6 cellular contexts compared by ENCODE assay signal in genomic region chr1:1434131-1434811, GRCh38. TPM values are rescaled to one million over a fixed set of nuclear protein-coding genes. Genes with fewer than 3 reads are reported as not detected.
DNase-seq lines count a peak whose midpoint lies in the region; ATAC-seq and TF ChIP-seq lines count a peak whose summit lies in the region.

No MANE protein-coding gene starts in this region.

- H3K4me1 ChIP-seq in HAP-1: peaks cover 21% of the 10 kb centered on the region
- peaks cover 73 to 80% of the 10 kb centered on the region in 2 experiments for H3K4me1 ChIP-seq in trophoblast cell (ENCODE audit: control insufficient read depth in 1 of 2, insufficient read depth in 2 of 2, low read length in 2 of 2)

- peak overlapping the region; percentile 82 for H3K4ac ChIP-seq in trophoblast cell (ENCODE audit: low read depth, low read length)

- H3K36me3 ChIP-seq in HAP-1 (replicated peaks) (no peaks in the 10 kb centered on the region), trophoblast cell (ENCODE audit: control insufficient read depth in 1 of 2, insufficient read depth in 2 of 2, low read length in 2 of 2) (peaks cover 11% of the 10 kb centered on the region in 2 experiments)

- intact Hi-C loops in dorsolateral prefrontal cortex (cut with DNase I): loop anchor here in 1 of 2 donors (1.0 kb wide), 1 partner anchor 8 kb away; no protein-coding TSS in a partner anchor

- H4K12ac ChIP-seq in trophoblast cell (ENCODE audit: low read depth, low read length): peak overlapping the region; percentile 71

- H3K14ac ChIP-seq in trophoblast cell (ENCODE audit: low read length): peak overlapping the region; percentile 97

- in situ Hi-C loops in HAP-1 (cut with MboI; ENCODE audit: low sequenced_read_pairs): no loop called here

- H2BK5ac ChIP-seq in trophoblast cell (ENCODE audit: low read depth, low read length, poor library complexity): peak overlapping the region; percentile 98

- WGBS in trophoblast cell (ENCODE audit: extremely low coverage, insufficient coverage, insufficient read length): no CpG with 5 or more reads among the region's 32 CpGs

- peaks cover 35% of the 10 kb centered on the region for H3K79me2 ChIP-seq in trophoblast cell (ENCODE audit: control insufficient read depth, insufficient read depth, low read length, poor library complexity)

- H4K8ac ChIP-seq in trophoblast cell (ENCODE audit: low read depth, low read length): peak overlapping the region; percentile 42

- H4K91ac ChIP-seq in trophoblast cell (ENCODE audit: low read depth, low read length): peak overlapping the region; percentile 99

- H2BK120ac ChIP-seq in trophoblast cell (ENCODE audit: insufficient read depth, low read length, poor library complexity): peak overlapping the region; percentile 98

- TF ChIP-seq CTCF in dorsolateral prefrontal cortex (IDR thresholded peaks at IDR 0.05 in 54 of 56, conservative IDR thresholded peaks at IDR 0.05 in 2 of 56; ENCODE audit: low read depth in 1 of 56, partially characterized antibody in 56 of 56): peak in 6 of 56 donors; percentile 10 to 23 (median 17)

- H2BK12ac ChIP-seq in trophoblast cell (ENCODE audit: low read length): peak overlapping the region; percentile 97

- H3K9me3 ChIP-seq in HAP-1 (no peaks in the 10 kb centered on the region), trophoblast cell (ENCODE audit: insufficient read depth, low read depth, low read length) (peaks cover 2% of the 10 kb centered on the region)

- H3K4me3 ChIP-seq in HAP-1 (peak overlapping the region; percentile 36), dorsolateral prefrontal cortex (peak overlapping the region in 55 of 59 donors; percentile 3 to 82 (median 66)), trophoblast cell (ENCODE audit: low read depth, low read length) (no peak overlapping the region)

- H3K27ac ChIP-seq in dorsolateral prefrontal cortex (peak overlapping the region; percentile 78 to 100 (median 97)), trophoblast cell (ENCODE audit: low read depth, low read length) (peak overlapping the region; percentile 99)

- no peak for ATAC-seq in GM21717 (IDR thresholded peaks at IDR 0.05; ENCODE audit: unreplicated experiment)
- ATAC-seq in HG03342 (IDR thresholded peaks at IDR 0.05; ENCODE audit: unreplicated experiment): no peak
- ATAC-seq in HG02938 (IDR thresholded peaks at IDR 0.05; ENCODE audit: unreplicated experiment): no peak

- no peak overlapping the region for H3K23ac ChIP-seq in trophoblast cell (ENCODE audit: low read length)

- H3K27me3 ChIP-seq in HAP-1 (ENCODE audit: low read depth): no peaks in the 10 kb centered on the region
- H3K27me3 ChIP-seq in dorsolateral prefrontal cortex: no peaks in the 10 kb centered on the region
- no peaks in the 10 kb centered on the region for H3K27me3 ChIP-seq in trophoblast cell (ENCODE audit: insufficient read depth, low read length)

- H3K79me1 ChIP-seq in trophoblast cell (ENCODE audit: low read length): peaks cover 58% of the 10 kb centered on the region

- peak overlapping the region; percentile 6 for H3K9ac ChIP-seq in trophoblast cell (ENCODE audit: low read length)

- H3K18ac ChIP-seq in trophoblast cell (ENCODE audit: low read length): peak overlapping the region; percentile 99

- H2AK5ac ChIP-seq in trophoblast cell (ENCODE audit: low read length): peak overlapping the region; percentile 98

- DNase-seq in HAP-1 (ENCODE audit: low spot score in 2 of 2) (no peak), dorsolateral prefrontal cortex (peak in 8 of 10 donors; percentile 70 to 86 (median 79)), trophoblast cell (no peak)

- H2AFZ ChIP-seq in trophoblast cell (ENCODE audit: insufficient read depth, low read length, poor library complexity): peak overlapping the region; percentile 33

- peak overlapping the region; percentile 27 for H3K4me2 ChIP-seq in trophoblast cell (ENCODE audit: low read length)

RNA-seq across cellular contexts. Expression of gene VWA1, which starts 1.2 kb away (rescaled TPM):
- total RNA-seq in dorsolateral prefrontal cortex: 100 to 1,000 TPM in 33 of 120 experiments, 10 to 100 TPM in 87; 27.4 to 258 (median 73.3) TPM
- polyA plus RNA-seq in trophoblast cell (2013): 66.1 and 71.8 TPM in 2 replicates

RNA-seq across cellular contexts. Expression of gene ANKRD65, which starts 13.2 kb away (rescaled TPM):
- total RNA-seq in dorsolateral prefrontal cortex: 10 to 100 TPM in 118 of 120 experiments, 1 to 10 TPM in 2; 4.0 to 63.5 (median 26.5) TPM
- polyA plus RNA-seq in trophoblast cell (2013): 3.1 and 3.5 TPM in 2 replicates

RNA-seq across cellular contexts. Expression of gene ATAD3C, which starts 15.2 kb away (rescaled TPM):
- total RNA-seq in dorsolateral prefrontal cortex: 10 to 100 TPM in 10 of 120 experiments, 1 to 10 TPM in 109, under 1 TPM in 1; 0.94 to 16.5 (median 3.5) TPM
- 5.2 and 6.0 TPM in 2 replicates for polyA plus RNA-seq in trophoblast cell (2013)

RNA-seq across cellular contexts. Expression of gene MRPL20, which starts 27.2 kb away (rescaled TPM):
- total RNA-seq in dorsolateral prefrontal cortex: 100 to 1,000 TPM in 12 of 120 experiments, 10 to 100 TPM in 108; 56.0 to 114 (median 86.3) TPM
- 147 and 153 TPM in 2 replicates for polyA plus RNA-seq in trophoblast cell (2013)

RNA-seq across cellular contexts. Expression of gene CCNL2, which starts 35.1 kb away (rescaled TPM):
- 100 to 1,000 TPM; 111 to 235 (median 165) TPM for total RNA-seq in dorsolateral prefrontal cortex
- 113 and 119 TPM in 2 replicates for polyA plus RNA-seq in trophoblast cell (2013)

Comparison
In these comparisons a context has a peak if more than half of its experiments do, and no peak if none do; other contexts are left out.
1. DNase-seq: peak in dorsolateral prefrontal cortex (8 of 10); none in HAP-1 (0 of 2) and trophoblast cell (0 of 2).